Comparison of ENCODE assay signal across 11 cellular contexts in genomic region chr6:22886881-22887581, GRCh38.
DNase-seq lines count a peak whose midpoint lies in the region; ATAC-seq and TF ChIP-seq lines count a peak whose summit lies in the region.
"Had no signal": no experiment of that assay in that cellular context is flagged by ENCODE, and none has a peak within 500 bp of the region (broad histone marks: within the 10 kb centered on the region; RNA-seq: fewer than 3 reads in every experiment).

No MANE protein-coding gene starts in this region.

- H3K4me2 ChIP-seq in IMR-90 (ENCODE audit: low read depth, low read length): no peak overlapping the region
- H3K4me2 ChIP-seq in mesendoderm (ENCODE audit: low read length): no peak overlapping the region

- H2BK120ac ChIP-seq in IMR-90 (ENCODE audit: low read depth, low read length) (peak overlapping the region; percentile 42; the same call in 1 of the 2 replicates), mesendoderm (ENCODE audit: low read depth, low read length) (no peak overlapping the region)

- DNase-seq in ELR (ENCODE audit: low read depth) (peak; percentile 42), IMR-90 (peak; percentile 54), SW480 (ENCODE audit: low spot score) (peak; percentile 89), mesendoderm (peak; percentile 18), NCI-H1694 treated with DMSO at 0.1 percent for 48 hours (lab: John Stamatoyannopoulos, UW) (no peak), NCI-H2227 treated with DMSO at 0.1 percent for 48 hours (lab: John Stamatoyannopoulos, UW) (no peak)
- no peak for DNase-seq in activated CD4-positive, alpha-beta T cell treated with anti-CD3 and anti-CD28 coated beads for 4 hours
- DNase-seq: activated B cell treated with CpG ODN at 0.5 μM for 24 hours, natural killer cell, NCI-H2171 treated with DMSO at 0.1 percent for 48 hours had no signal

- no peak overlapping the region for H2AK9ac ChIP-seq in IMR-90 (replicated peaks; ENCODE audit: low read depth, low read length, poor library complexity)

- H3K23ac ChIP-seq in IMR-90 (ENCODE audit: low read depth, low read length) (no peak overlapping the region), mesendoderm (ENCODE audit: low read length) (no peak overlapping the region)

- no peak for TF ChIP-seq POLR2A in IMR-90 (IDR thresholded peaks at IDR 0.05; ENCODE audit: low read depth, low read length)

- H3K9ac ChIP-seq in IMR-90 (ENCODE audit: low read depth, low read length) (no peak overlapping the region), mesendoderm (ENCODE audit: low read length) (no peak overlapping the region)

- TF ChIP-seq RAD21 in IMR-90 (IDR thresholded peaks at IDR 0.05; ENCODE audit: low read length): no peak

- no peak overlapping the region for H3K56ac ChIP-seq in IMR-90 (ENCODE audit: extremely low read depth, insufficient read depth, low read length)
- no peak overlapping the region for H3K56ac ChIP-seq in mesendoderm (ENCODE audit: low read length)

- H3K4me1 ChIP-seq in IMR-90 (ENCODE audit: control insufficient read depth, insufficient read depth, low read length) (peaks cover 5% of the 10 kb centered on the region; the same call in 1 of the 2 replicates), mesendoderm (ENCODE audit: control insufficient read depth, low read depth, low read length) (no peaks in the 10 kb centered on the region)

- H3K4me3 ChIP-seq in IMR-90 (ENCODE audit: insufficient read depth, low read depth, low read length) (no peak overlapping the region), mesendoderm (ENCODE audit: low read length) (no peak overlapping the region)

- TF ChIP-seq CTCF in IMR-90 (conservative IDR thresholded peaks at IDR 0.05; ENCODE audit: low read depth, low read length): no peak

- H2AK5ac ChIP-seq in IMR-90 (ENCODE audit: low read depth, low read length) (no peak overlapping the region), mesendoderm (ENCODE audit: low read length) (no peak overlapping the region)

- H3K27me3 ChIP-seq in IMR-90 (ENCODE audit: control insufficient read depth, insufficient read depth, low read length) (no peaks in the 10 kb centered on the region), mesendoderm (ENCODE audit: insufficient read depth, low read length, poor library complexity) (no peaks in the 10 kb centered on the region)

- H2BK20ac ChIP-seq in IMR-90 (ENCODE audit: low read depth, low read length): no peak overlapping the region

- H4K5ac ChIP-seq in IMR-90 (ENCODE audit: low read depth, low read length): no peak overlapping the region
- no peak overlapping the region for H4K5ac ChIP-seq in mesendoderm (ENCODE audit: low read length)

- H3K4ac ChIP-seq in IMR-90 (ENCODE audit: low read depth, low read length) (no peak overlapping the region), mesendoderm (ENCODE audit: low read depth, low read length) (no peak overlapping the region)

- no peaks in the 10 kb centered on the region for H3K9me3 ChIP-seq in IMR-90 (ENCODE audit: control insufficient read depth, insufficient read depth, low read length)

- peaks cover 7% of the 10 kb centered on the region for H3K9me1 ChIP-seq in IMR-90 (ENCODE audit: insufficient read depth, low read length)

- BruUV-seq in IMR-90 (replicated peaks; lab: Mats Ljungman, UMichigan): no TSS peak

- H3K36me3 ChIP-seq in IMR-90 (ENCODE audit: control insufficient read depth, insufficient read depth, low read length) (no peaks in the 10 kb centered on the region), mesendoderm (ENCODE audit: control insufficient read depth, insufficient read depth, low read length) (no peaks in the 10 kb centered on the region)

- H3K79me2 ChIP-seq in mesendoderm (ENCODE audit: control insufficient read depth, insufficient read depth, low read length): no peaks in the 10 kb centered on the region

- CTCF ChIA-PET in IMR-90 (lab: Yijun Ruan, JAX): no interaction called here

- in situ Hi-C loops in IMR-90 (cut with MboI; ENCODE audit: low sequenced_read_pairs): no loop called here

- dilution Hi-C loops in IMR-90 (cut with HindIII; ENCODE audit: low sequenced_read_pairs, unreplicated experiment): no loop called here

- H3K79me1 ChIP-seq in IMR-90 (ENCODE audit: low read depth in 1 of 2, low read length in 2 of 2) (no peaks in the 10 kb centered on the region), mesendoderm (ENCODE audit: low read length) (no peaks in the 10 kb centered on the region)

- intact Hi-C loops in IMR-90 (cut with micrococcal nuclease): loop anchor here (10.0 kb wide), 1 partner anchor 768 kb away; no protein-coding TSS in a partner anchor

- H2BK5ac ChIP-seq in IMR-90 (ENCODE audit: low read depth, low read length, poor library complexity, severe bottlenecking): peak overlapping the region; percentile 41
- H2BK5ac ChIP-seq in mesendoderm (ENCODE audit: low read length): no peak overlapping the region

- no peak overlapping the region for H2BK15ac ChIP-seq in IMR-90 (ENCODE audit: low read depth, low read length)
- H2BK15ac ChIP-seq in mesendoderm (replicated peaks; ENCODE audit: low read depth): no peak overlapping the region

- H3K14ac ChIP-seq in IMR-90 (replicated peaks; ENCODE audit: low read depth, low read length): no peak overlapping the region

- H4K20me1 ChIP-seq in IMR-90 (ENCODE audit: insufficient read depth, low read length): no peaks in the 10 kb centered on the region

- no peak overlapping the region for H2AFZ ChIP-seq in IMR-90 (replicated peaks; ENCODE audit: low read length, poor library complexity)

- no CpG with 5 or more reads among the region's 5 CpGs for WGBS in IMR-90 (ENCODE audit: extremely low coverage in 2 of 2, insufficient read length in 1 of 2), 2 experiments
- WGBS in mesendoderm (ENCODE audit: extremely low coverage, insufficient coverage, low lambda C conversion rate): no CpG with 5 or more reads among the region's 5 CpGs

- no peak overlapping the region for H3K27ac ChIP-seq in IMR-90 (ENCODE audit: insufficient read depth, low read length)
- H3K27ac ChIP-seq in mesendoderm (ENCODE audit: low read depth, low read length): no peak overlapping the region

- no peak overlapping the region for H4K91ac ChIP-seq in IMR-90 (ENCODE audit: insufficient read depth, low read depth, low read length)

- H4K8ac ChIP-seq in IMR-90 (ENCODE audit: low read depth in 2 of 2, low read length in 2 of 2): no peak overlapping the region
- H4K8ac ChIP-seq in mesendoderm (ENCODE audit: low read depth, low read length): no peak overlapping the region

- POLR2A ChIA-PET in IMR-90 (lab: Charles Lee; ENCODE audit: unreplicated experiment): no interaction called here

- H3K18ac ChIP-seq in IMR-90 (ENCODE audit: low read depth, low read length) (peak overlapping the region; percentile 32; the same call in 1 of the 2 replicates), mesendoderm (ENCODE audit: low read length) (no peak overlapping the region)

- ATAC-seq in IMR-90 (ENCODE audit: low read depth) (peak; percentile 21; the same call in 1 of the 2 replicates), HG02588 (IDR thresholded peaks at IDR 0.05; ENCODE audit: unreplicated experiment) (no peak)
- ATAC-seq: natural killer cell had no signal

TF ChIP-seq in IMR-90, 13 proteins besides CTCF, POLR2A, EP300 and RAD21:
- TF ChIP-seq FOS (IDR thresholded peaks at IDR 0.05; ENCODE audit: low read depth, low read length) (no peak), BHLHE40 (IDR thresholded peaks at IDR 0.05; ENCODE audit: low read depth, low read length) (no peak), RCOR1 (IDR thresholded peaks at IDR 0.05; ENCODE audit: insufficient replicate concordance, low read length) (no peak), CHD1 (IDR thresholded peaks at IDR 0.05; ENCODE audit: low read depth, low read length) (no peak), CEBPB (IDR thresholded peaks at IDR 0.05; ENCODE audit: low read depth, low read length) (no peak), MAZ (IDR thresholded peaks at IDR 0.05; ENCODE audit: borderline replicate concordance, low read depth, low read length) (no peak), SMC3 (IDR thresholded peaks at IDR 0.05; ENCODE audit: low read depth, low read length) (no peak), MAFK (IDR thresholded peaks at IDR 0.05; ENCODE audit: low read depth, low read length) (no peak), USF2 (IDR thresholded peaks at IDR 0.05; ENCODE audit: low read depth, low read length) (no peak), MXI1 (IDR thresholded peaks at IDR 0.05; ENCODE audit: borderline replicate concordance, low read depth, low read length) (no peak), RFX5 (IDR thresholded peaks at IDR 0.05; ENCODE audit: low read depth, low read length) (no peak), ELK1 (IDR thresholded peaks at IDR 0.05; ENCODE audit: borderline replicate concordance, low read depth, low read length) (no peak)

Comparison
In these comparisons a context has a peak if more than half of its experiments do, and no peak if none do; other contexts are left out.
1. DNase-seq: peak in ELR (single experiment), IMR-90 (single experiment), SW480 (single experiment) and mesendoderm (single experiment); none in activated CD4-positive, alpha-beta T cell treated with anti-CD3 and anti-CD28 coated beads for 4 hours (0 of 2), NCI-H1694 treated with DMSO at 0.1 percent for 48 hours (single experiment) and NCI-H2227 treated with DMSO at 0.1 percent for 48 hours (single experiment).